In the genomic region with DNA sequence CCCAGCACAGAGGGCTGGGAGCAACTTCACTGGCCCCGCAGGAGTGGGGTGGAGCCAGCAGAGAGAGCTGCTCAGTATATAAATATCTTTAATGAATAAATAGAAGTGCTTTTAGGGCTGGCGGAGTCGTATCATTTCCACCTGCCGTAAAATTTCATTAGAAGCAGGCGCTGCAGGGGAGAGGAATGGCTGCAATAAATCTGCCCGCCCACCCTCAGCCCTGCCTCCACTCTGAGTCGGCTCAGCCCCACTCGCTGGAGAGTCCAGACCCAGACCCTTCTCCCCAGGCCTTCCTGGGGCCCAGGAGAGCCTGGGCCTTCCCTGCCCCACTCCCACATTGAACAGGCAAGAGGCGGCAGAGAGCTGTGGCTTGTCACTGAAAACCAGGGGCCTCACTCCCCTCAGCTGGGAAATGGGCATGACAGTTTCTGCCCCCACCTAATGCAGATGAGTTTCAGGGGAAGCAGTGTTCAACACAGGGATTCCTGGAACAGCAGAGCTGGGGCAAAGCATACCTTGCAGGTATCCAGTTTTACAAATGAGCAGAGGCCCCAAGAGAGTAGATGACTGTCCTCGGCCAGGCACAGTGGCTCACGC, we compare ENCODE assay signal across 1 cellular context.
TF ChIP-seq lines count a peak whose summit lies in the region.

No MANE protein-coding gene starts in this region.

TF ChIP-seq in HepG2, 621 proteins besides CTCF, POLR2A, EP300 and RAD21 (continued from another document):
- TF ChIP-seq, protein P1, sequence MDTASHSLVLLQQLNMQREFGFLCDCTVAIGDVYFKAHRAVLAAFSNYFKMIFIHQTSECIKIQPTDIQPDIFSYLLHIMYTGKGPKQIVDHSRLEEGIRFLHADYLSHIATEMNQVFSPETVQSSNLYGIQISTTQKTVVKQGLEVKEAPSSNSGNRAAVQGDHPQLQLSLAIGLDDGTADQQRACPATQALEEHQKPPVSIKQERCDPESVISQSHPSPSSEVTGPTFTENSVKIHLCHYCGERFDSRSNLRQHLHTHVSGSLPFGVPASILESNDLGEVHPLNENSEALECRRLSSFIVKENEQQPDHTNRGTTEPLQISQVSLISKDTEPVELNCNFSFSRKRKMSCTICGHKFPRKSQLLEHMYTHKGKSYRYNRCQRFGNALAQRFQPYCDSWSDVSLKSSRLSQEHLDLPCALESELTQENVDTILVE (CRISPR knock-in tag; IDR thresholded peaks at IDR 0.05), result no peak
